Comparison of ENCODE assay signal across 1 cellular context in genomic region chr17:45783593-45784292, GRCh38.
TF ChIP-seq lines count a peak whose summit lies in the region.

No MANE protein-coding gene starts in this region.

TF ChIP-seq in HEK293, 187 proteins besides CTCF, POLR2A, EP300 and RAD21 (continued from another document and continues in another):
- TF ChIP-seq ZNF521 (tag by site-specific recombination; IDR thresholded peaks at IDR 0.05) (no peak), ZBTB8A (tag by site-specific recombination; IDR thresholded peaks at IDR 0.05) (peak; percentile 78), ZNF843 (tag by site-specific recombination; IDR thresholded peaks at IDR 0.05) (no peak), ATF2 (tag by site-specific recombination; IDR thresholded peaks at IDR 0.05; ENCODE audit: low read depth) (no peak), ZNF518A (tag by site-specific recombination; conservative IDR thresholded peaks at IDR 0.05; ENCODE audit: low read depth) (no peak), WT1 (tag by site-specific recombination; IDR thresholded peaks at IDR 0.05) (peak; percentile 69), ZNF596 (tag by site-specific recombination; IDR thresholded peaks at IDR 0.05) (no peak), KLF1 (tag by site-specific recombination; IDR thresholded peaks at IDR 0.05) (peak; percentile 16; the same call in 1 of the 2 replicates), ZNF335 (tag by site-specific recombination; conservative IDR thresholded peaks at IDR 0.05) (peak; percentile 86), BCL11A (tag by site-specific recombination; IDR thresholded peaks at IDR 0.05; ENCODE audit: low read depth) (no peak), KLF7 (tag by site-specific recombination; IDR thresholded peaks at IDR 0.05; ENCODE audit: borderline replicate concordance) (no peak), YY2 (tag by site-specific recombination; IDR thresholded peaks at IDR 0.05) (no peak), ZNF555 (tag by site-specific recombination; conservative IDR thresholded peaks at IDR 0.05) (no peak), ZNF133 (tag by site-specific recombination; IDR thresholded peaks at IDR 0.05) (no peak), ZNF184 (tag by site-specific recombination; IDR thresholded peaks at IDR 0.05) (no peak), ZNF214 (tag by site-specific recombination; IDR thresholded peaks at IDR 0.05; ENCODE audit: borderline replicate concordance) (no peak), ZNF366 (tag by site-specific recombination; conservative IDR thresholded peaks at IDR 0.05) (peak; percentile 62; the same call in 1 of the 2 replicates), ZNF510 (tag by site-specific recombination; IDR thresholded peaks at IDR 0.05; ENCODE audit: insufficient replicate concordance) (no peak), ZNF549 (tag by site-specific recombination; IDR thresholded peaks at IDR 0.05) (no peak), ZNF701 (tag by site-specific recombination; IDR thresholded peaks at IDR 0.05) (no peak), ZNF404 (tag by site-specific recombination; IDR thresholded peaks at IDR 0.05) (no peak), ZNF274 (IDR thresholded peaks at IDR 0.05; ENCODE audit: low read length) (no peak), ZNF274 (tag by site-specific recombination; IDR thresholded peaks at IDR 0.05; ENCODE audit: borderline replicate concordance) (no peak), KLF8 (tag by site-specific recombination; IDR thresholded peaks at IDR 0.05) (no peak; the same call in 1 of the 2 replicates), ZNF664 (tag by site-specific recombination; IDR thresholded peaks at IDR 0.05) (no peak), GLIS2 (tag by site-specific recombination; IDR thresholded peaks at IDR 0.05) (peak; percentile 52), ZBTB7A (tag by site-specific recombination; IDR thresholded peaks at IDR 0.05; ENCODE audit: low read depth) (no peak; the same call in 1 of the 2 replicates), ZNF394 (tag by site-specific recombination; IDR thresholded peaks at IDR 0.05; ENCODE audit: borderline replicate concordance) (no peak; the same call in 1 of the 2 replicates), ZNF501 (tag by site-specific recombination; IDR thresholded peaks at IDR 0.05) (no peak), REPIN1 (tag by site-specific recombination; IDR thresholded peaks at IDR 0.05; ENCODE audit: low read depth) (no peak), ZNF560 (tag by site-specific recombination; IDR thresholded peaks at IDR 0.05; ENCODE audit: borderline replicate concordance) (no peak), ZNF148 (tag by site-specific recombination; IDR thresholded peaks at IDR 0.05; ENCODE audit: borderline replicate concordance) (no peak), ZNF398 (tag by site-specific recombination; IDR thresholded peaks at IDR 0.05) (peak; percentile 99), ZNF292 (tag by site-specific recombination; IDR thresholded peaks at IDR 0.05; ENCODE audit: borderline replicate concordance, low read depth) (no peak), ZNF341 (tag by site-specific recombination; IDR thresholded peaks at IDR 0.05; ENCODE audit: low read depth) (peak; percentile 49; the same call in 1 of the 2 replicates), ZNF776 (tag by site-specific recombination; IDR thresholded peaks at IDR 0.05; ENCODE audit: borderline replicate concordance) (no peak), MYNN (tag by site-specific recombination; IDR thresholded peaks at IDR 0.05; ENCODE audit: borderline replicate concordance) (0 out of 2 replicates have a peak, but pooled peaks have one; percentile 21), ZNF169 (tag by site-specific recombination; IDR thresholded peaks at IDR 0.05) (no peak), ZNF239 (tag by site-specific recombination; IDR thresholded peaks at IDR 0.05) (no peak), ZNF585B (tag by site-specific recombination; IDR thresholded peaks at IDR 0.05) (no peak), ZNF777 (tag by site-specific recombination; IDR thresholded peaks at IDR 0.05; ENCODE audit: borderline replicate concordance) (peak; percentile 55; the same call in 1 of the 2 replicates), ZNF175 (tag by site-specific recombination; IDR thresholded peaks at IDR 0.05) (no peak), ZBTB48 (tag by site-specific recombination; IDR thresholded peaks at IDR 0.05) (peak; percentile 98)
- TF ChIP-seq, protein P1, sequence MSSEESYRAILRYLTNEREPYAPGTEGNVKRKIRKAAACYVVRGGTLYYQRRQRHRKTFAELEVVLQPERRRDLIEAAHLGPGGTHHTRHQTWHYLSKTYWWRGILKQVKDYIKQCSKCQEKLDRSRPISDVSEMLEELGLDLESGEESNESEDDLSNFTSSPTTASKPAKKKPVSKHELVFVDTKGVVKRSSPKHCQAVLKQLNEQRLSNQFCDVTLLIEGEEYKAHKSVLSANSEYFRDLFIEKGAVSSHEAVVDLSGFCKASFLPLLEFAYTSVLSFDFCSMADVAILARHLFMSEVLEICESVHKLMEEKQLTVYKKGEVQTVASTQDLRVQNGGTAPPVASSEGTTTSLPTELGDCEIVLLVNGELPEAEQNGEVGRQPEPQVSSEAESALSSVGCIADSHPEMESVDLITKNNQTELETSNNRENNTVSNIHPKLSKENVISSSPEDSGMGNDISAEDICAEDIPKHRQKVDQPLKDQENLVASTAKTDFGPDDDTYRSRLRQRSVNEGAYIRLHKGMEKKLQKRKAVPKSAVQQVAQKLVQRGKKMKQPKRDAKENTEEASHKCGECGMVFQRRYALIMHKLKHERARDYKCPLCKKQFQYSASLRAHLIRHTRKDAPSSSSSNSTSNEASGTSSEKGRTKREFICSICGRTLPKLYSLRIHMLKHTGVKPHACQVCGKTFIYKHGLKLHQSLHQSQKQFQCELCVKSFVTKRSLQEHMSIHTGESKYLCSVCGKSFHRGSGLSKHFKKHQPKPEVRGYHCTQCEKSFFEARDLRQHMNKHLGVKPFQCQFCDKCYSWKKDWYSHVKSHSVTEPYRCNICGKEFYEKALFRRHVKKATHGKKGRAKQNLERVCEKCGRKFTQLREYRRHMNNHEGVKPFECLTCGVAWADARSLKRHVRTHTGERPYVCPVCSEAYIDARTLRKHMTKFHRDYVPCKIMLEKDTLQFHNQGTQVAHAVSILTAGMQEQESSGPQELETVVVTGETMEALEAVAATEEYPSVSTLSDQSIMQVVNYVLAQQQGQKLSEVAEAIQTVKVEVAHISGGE (tag by site-specific recombination; conservative IDR thresholded peaks at IDR 0.05; ENCODE audit: low read depth): no peak; the same call in 1 of the 2 replicates
- TF ChIP-seq, protein P2, sequence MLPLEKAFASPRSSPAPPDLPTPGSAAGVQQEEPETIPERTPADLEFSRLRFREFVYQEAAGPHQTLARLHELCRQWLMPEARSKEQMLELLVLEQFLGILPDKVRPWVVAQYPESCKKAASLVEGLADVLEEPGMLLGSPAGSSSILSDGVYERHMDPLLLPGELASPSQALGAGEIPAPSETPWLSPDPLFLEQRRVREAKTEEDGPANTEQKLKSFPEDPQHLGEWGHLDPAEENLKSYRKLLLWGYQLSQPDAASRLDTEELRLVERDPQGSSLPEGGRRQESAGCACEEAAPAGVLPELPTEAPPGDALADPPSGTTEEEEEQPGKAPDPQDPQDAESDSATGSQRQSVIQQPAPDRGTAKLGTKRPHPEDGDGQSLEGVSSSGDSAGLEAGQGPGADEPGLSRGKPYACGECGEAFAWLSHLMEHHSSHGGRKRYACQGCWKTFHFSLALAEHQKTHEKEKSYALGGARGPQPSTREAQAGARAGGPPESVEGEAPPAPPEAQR (tag by site-specific recombination; IDR thresholded peaks at IDR 0.05): no peak
- TF ChIP-seq, protein P3, sequence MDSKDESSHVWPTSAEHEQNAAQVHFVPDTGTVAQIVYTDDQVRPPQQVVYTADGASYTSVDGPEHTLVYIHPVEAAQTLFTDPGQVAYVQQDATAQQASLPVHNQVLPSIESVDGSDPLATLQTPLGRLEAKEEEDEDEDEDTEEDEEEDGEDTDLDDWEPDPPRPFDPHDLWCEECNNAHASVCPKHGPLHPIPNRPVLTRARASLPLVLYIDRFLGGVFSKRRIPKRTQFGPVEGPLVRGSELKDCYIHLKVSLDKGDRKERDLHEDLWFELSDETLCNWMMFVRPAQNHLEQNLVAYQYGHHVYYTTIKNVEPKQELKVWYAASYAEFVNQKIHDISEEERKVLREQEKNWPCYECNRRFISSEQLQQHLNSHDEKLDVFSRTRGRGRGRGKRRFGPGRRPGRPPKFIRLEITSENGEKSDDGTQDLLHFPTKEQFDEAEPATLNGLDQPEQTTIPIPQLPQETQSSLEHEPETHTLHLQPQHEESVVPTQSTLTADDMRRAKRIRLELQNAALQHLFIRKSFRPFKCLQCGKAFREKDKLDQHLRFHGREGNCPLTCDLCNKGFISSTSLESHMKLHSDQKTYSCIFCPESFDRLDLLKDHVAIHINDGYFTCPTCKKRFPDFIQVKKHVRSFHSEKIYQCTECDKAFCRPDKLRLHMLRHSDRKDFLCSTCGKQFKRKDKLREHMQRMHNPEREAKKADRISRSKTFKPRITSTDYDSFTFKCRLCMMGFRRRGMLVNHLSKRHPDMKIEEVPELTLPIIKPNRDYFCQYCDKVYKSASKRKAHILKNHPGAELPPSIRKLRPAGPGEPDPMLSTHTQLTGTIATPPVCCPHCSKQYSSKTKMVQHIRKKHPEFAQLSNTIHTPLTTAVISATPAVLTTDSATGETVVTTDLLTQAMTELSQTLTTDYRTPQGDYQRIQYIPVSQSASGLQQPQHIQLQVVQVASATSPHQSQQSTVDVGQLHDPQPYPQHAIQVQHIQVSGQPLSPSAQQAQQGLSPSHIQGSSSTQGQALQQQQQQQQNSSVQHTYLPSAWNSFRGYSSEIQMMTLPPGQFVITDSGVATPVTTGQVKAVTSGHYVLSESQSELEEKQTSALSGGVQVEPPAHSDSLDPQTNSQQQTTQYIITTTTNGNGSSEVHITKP (tag by site-specific recombination; IDR thresholded peaks at IDR 0.05): peak; percentile 87
